16 cellular contexts compared by ENCODE assay signal in genomic region chr1:234746798-234747196, GRCh38.
DNase-seq lines count a peak whose midpoint lies in the region; ATAC-seq, FAIRE-seq and TF ChIP-seq lines count a peak whose summit lies in the region.
"Had no signal": no experiment of that assay in that cellular context is flagged by ENCODE, and none has a peak within 500 bp of the region (broad histone marks: within the 10 kb centered on the region; RNA-seq: fewer than 3 reads in every experiment).

No MANE protein-coding gene starts in this region.

- H4K20me1 ChIP-seq in GM23338 (replicated peaks; ENCODE audit: insufficient read depth), result no peaks in the 10 kb centered on the region

- H3K4me2 ChIP-seq in GM23338, result no peak overlapping the region
- H3K4me2 ChIP-seq in trophoblast cell (ENCODE audit: low read length), result peak overlapping the region; percentile 3

- H4K12ac ChIP-seq in trophoblast cell (ENCODE audit: low read depth, low read length), result no peak overlapping the region

- H3K18ac ChIP-seq in trophoblast cell (ENCODE audit: low read length), result no peak overlapping the region

- H3K36me3 ChIP-seq in GM23338 (ENCODE audit: insufficient read depth) (no peaks in the 10 kb centered on the region), bronchial epithelial cell (ENCODE audit: control insufficient read depth, insufficient read depth, low read length) (no peaks in the 10 kb centered on the region), trophoblast cell (ENCODE audit: control insufficient read depth in 1 of 2, insufficient read depth in 2 of 2, low read length in 2 of 2) (no peaks in the 10 kb centered on the region)
- H3K36me3 ChIP-seq: BE2C had no signal

- H3K4me1 ChIP-seq in GM23338 (ENCODE audit: insufficient read depth) (peaks cover 16% of the 10 kb centered on the region), trophoblast cell (ENCODE audit: control insufficient read depth in 1 of 2, insufficient read depth in 2 of 2, low read length in 2 of 2) (peaks cover 17 to 26% of the 10 kb centered on the region in 2 experiments)

- TF ChIP-seq CTCF in GM23338 (conservative IDR thresholded peaks at IDR 0.05; ENCODE audit: low read depth in 2 of 2) (no peak), bronchial epithelial cell (IDR thresholded peaks at IDR 0.05; ENCODE audit: insufficient read depth, low read length, severe bottlenecking) (no peak)

- H3K79me1 ChIP-seq in trophoblast cell (ENCODE audit: low read length), result peaks cover 27% of the 10 kb centered on the region

- no peaks in the 10 kb centered on the region for H3K9me2 ChIP-seq in GM23338 (ENCODE audit: insufficient read depth)

- peak overlapping the region; percentile 40 for H2AK5ac ChIP-seq in trophoblast cell (ENCODE audit: low read length)

- ATAC-seq in GM23338 (no peak), GM18867 (IDR thresholded peaks at IDR 0.05; ENCODE audit: unreplicated experiment) (no peak)
- ATAC-seq: activated CD4-positive, CD25-positive, alpha-beta regulatory T cell treated with anti-CD3 and anti-CD28 coated beads, Interleukin-2, amount 50 U/mL, for 24 hours; right cardiac atrium had no signal

- H3K79me2 ChIP-seq in GM23338 (replicated peaks; ENCODE audit: insufficient read depth) (no peaks in the 10 kb centered on the region), trophoblast cell (ENCODE audit: control insufficient read depth, insufficient read depth, low read length, poor library complexity) (no peaks in the 10 kb centered on the region)

- H4K91ac ChIP-seq in trophoblast cell (ENCODE audit: low read depth, low read length), result peak overlapping the region; percentile 82

- H3K9me3 ChIP-seq in trophoblast cell (ENCODE audit: insufficient read depth, low read depth, low read length), result no peaks in the 10 kb centered on the region
- H3K9me3 ChIP-seq: BE2C had no signal

- H3K23ac ChIP-seq in trophoblast cell (ENCODE audit: low read length), result no peak overlapping the region

- no peak overlapping the region for H3K4me3 Mint-ChIP-seq in GM23338

- H3F3A ChIP-seq in GM23338 (replicated peaks; ENCODE audit: low read depth), result peaks cover 3% of the 10 kb centered on the region

- no peak overlapping the region; the same call in 1 of the 2 replicates for H3K27ac Mint-ChIP-seq in GM23338

- no peak overlapping the region for H3K9ac ChIP-seq in trophoblast cell (ENCODE audit: low read length)

- H3K4me3 ChIP-seq in GM23338 (no peak overlapping the region), bronchial epithelial cell (ENCODE audit: low read depth, low read length) (no peak overlapping the region), trophoblast cell (ENCODE audit: low read depth, low read length) (no peak overlapping the region)

- peak overlapping the region; percentile 22 for H3K4ac ChIP-seq in trophoblast cell (ENCODE audit: low read depth, low read length)

- H3K4me1 Mint-ChIP-seq in GM23338, result peaks cover 32% of the 10 kb centered on the region

- no peaks in the 10 kb centered on the region for H3K27me3 ChIP-seq in GM23338 (ENCODE audit: insufficient read depth)
- H3K27me3 ChIP-seq in bronchial epithelial cell (ENCODE audit: control insufficient read depth, insufficient read depth, low read length), result no peaks in the 10 kb centered on the region
- H3K27me3 ChIP-seq in trophoblast cell (ENCODE audit: insufficient read depth, low read length), result no peaks in the 10 kb centered on the region
- H3K27me3 ChIP-seq: BE2C had no signal

- H2BK120ac ChIP-seq in trophoblast cell (ENCODE audit: insufficient read depth, low read length, poor library complexity), result peak overlapping the region; percentile 70

- DNase-seq in GM23338 (ENCODE audit: low spot score) (no peak), NCI-H146 treated with DMSO at 0.1 percent for 48 hours (lab: John Stamatoyannopoulos, UW; ENCODE audit: unreplicated experiment) (peak; percentile 75), bronchial epithelial cell (ENCODE audit: low read depth) (peak; percentile 88), trophoblast cell (peak; percentile 67 to 68), GM19238 (ENCODE audit: insufficient read length, low spot score) (no peak)
- DNase-seq in stimulated activated CD8-positive, alpha-beta memory T cell treated with anti-CD3 and anti-CD28 coated beads, Interleukin-4, amount 100 ng/mL, for 48 hours, result no peak
- DNase-seq: activated effector memory CD4-positive, alpha-beta T cell treated with Interleukin-2 at 50 U/mL for 16 hours; amygdala; BE2C; DND-41; NCI-H1694; stimulated activated CD4-positive, alpha-beta T cell treated with anti-CD3 and anti-CD28 coated beads, Interleukin-2, amount 100 ng/mL, for 24 hours; T-helper 1 cell had no signal

- peak overlapping the region; percentile 59 for H2BK5ac ChIP-seq in trophoblast cell (ENCODE audit: low read depth, low read length, poor library complexity)

- H3K36me3 Mint-ChIP-seq in GM23338 (ENCODE audit: low read depth), result no peaks in the 10 kb centered on the region

- no peaks in the 10 kb centered on the region for H3K9me3 Mint-ChIP-seq in GM23338

- no peak overlapping the region for H3K27ac ChIP-seq in GM23338 (ENCODE audit: low read depth)
- H3K27ac ChIP-seq in trophoblast cell (ENCODE audit: low read depth, low read length), result peak overlapping the region; percentile 80

- H2AFZ ChIP-seq in GM23338 (peak overlapping the region; percentile 56; the same call in 1 of the 2 replicates), trophoblast cell (ENCODE audit: insufficient read depth, low read length, poor library complexity) (peak overlapping the region; percentile 40)

- H2BK12ac ChIP-seq in trophoblast cell (ENCODE audit: low read length), result peak overlapping the region; percentile 92

- no CpG with 5 or more reads among the region's 9 CpGs for WGBS in trophoblast cell (ENCODE audit: extremely low coverage, insufficient coverage, insufficient read length)

- H4K8ac ChIP-seq in trophoblast cell (ENCODE audit: low read depth, low read length), result peak overlapping the region; percentile 15

- no peak for FAIRE-seq in bronchial epithelial cell (lab: Jason Lieb, UNC)

- H3K27me3 Mint-ChIP-seq in GM23338 (ENCODE audit: insufficient read depth, low read depth, poor library complexity), result peaks cover 12% of the 10 kb centered on the region

- peak overlapping the region; percentile 40 for H3K14ac ChIP-seq in trophoblast cell (ENCODE audit: low read length)

TF ChIP-seq in GM23338, 12 proteins besides CTCF, POLR2A, EP300 and RAD21:
- no peak for TF ChIP-seq ZNF114 (CRISPR knock-in tag; IDR thresholded peaks at IDR 0.05)
- no peak for TF ChIP-seq NANOG (IDR thresholded peaks at IDR 0.05; ENCODE audit: borderline replicate concordance)

Comparison
In these comparisons a context has a peak if more than half of its experiments do, and no peak if none do; other contexts are left out.
1. DNase-seq: peak in NCI-H146 treated with DMSO at 0.1 percent for 48 hours (single experiment), bronchial epithelial cell (single experiment) and trophoblast cell (2 of 2); none in GM23338 (single experiment), stimulated activated CD8-positive, alpha-beta memory T cell treated with anti-CD3 and anti-CD28 coated beads, Interleukin-4, amount 100 ng/mL, for 48 hours (single experiment) and GM19238 (single experiment).